ENCODE assay signal across 26 cellular contexts in the genomic region with DNA sequence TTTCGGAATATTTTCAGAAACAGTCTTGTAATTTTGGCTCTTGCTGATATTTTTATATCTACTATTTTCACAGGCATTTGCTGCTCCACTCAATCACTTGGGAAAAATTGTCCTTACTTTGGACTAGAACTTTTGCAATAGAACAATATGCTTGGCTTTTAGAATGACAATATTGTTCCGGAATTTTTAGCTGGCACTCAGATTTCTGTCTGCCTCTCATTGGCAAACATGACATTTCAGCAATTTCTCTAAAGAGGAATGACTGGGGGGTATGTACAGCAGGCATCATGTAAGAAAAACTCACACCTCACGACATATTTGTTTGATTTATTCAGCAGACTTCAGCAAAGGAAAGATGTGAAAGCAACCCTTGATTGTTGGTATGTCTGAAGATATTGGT.
"Had no signal": no experiment of that assay in that cellular context is flagged by ENCODE, and none has a peak within 500 bp of the region (broad histone marks: within the 10 kb centered on the region; RNA-seq: fewer than 3 reads in every experiment).

No MANE protein-coding gene starts in this region.

- H3K27ac ChIP-seq: esophagus muscularis mucosa, foreskin keratinocyte, gastroesophageal sphincter, lower lobe of right lung, pancreas, suprapubic skin, transverse colon, vagina had no signal

- H3K36me3 ChIP-seq: esophagus muscularis mucosa, gastroesophageal sphincter, lower lobe of right lung, pancreas, right lobe of liver, suprapubic skin, transverse colon, vagina had no signal

- ATAC-seq: foreskin keratinocyte; gastroesophageal sphincter; left colon; left ventricle myocardium superior; lower lobe of right lung; natural killer cell; pancreas; right lobe of liver; stimulated activated naive CD8-positive, alpha-beta T cell treated with anti-CD3 and anti-CD28 coated beads, Interleukin-15, amount 100 ng/mL, for 72 hours had no signal

- H3K27me3 ChIP-seq: esophagus muscularis mucosa, foreskin keratinocyte, gastroesophageal sphincter, pancreas, right lobe of liver, suprapubic skin, transverse colon, vagina had no signal

- H3K4me1 ChIP-seq: esophagus muscularis mucosa, foreskin keratinocyte, gastroesophageal sphincter, lower lobe of right lung, pancreas, right lobe of liver, suprapubic skin, transverse colon, vagina had no signal

- DNase-seq: effector memory CD4-positive, alpha-beta T cell; foreskin keratinocyte; glutamatergic neuron; hypothalamus; immature natural killer cell; islet precursor cell; kidney glomerular epithelial cell; left colon; left ventricle myocardium superior; lower lobe of right lung; natural killer cell; occipital lobe; pancreas; right lobe of liver; stimulated activated CD4-positive, alpha-beta T cell treated with anti-CD3 and anti-CD28 coated beads, Interleukin-12 subunit alpha, Interleukin-12 subunit beta, amount 100 ng/mL, for 4 hours; stimulated activated CD4-positive, alpha-beta T cell treated with anti-CD3 and anti-CD28 coated beads, Interleukin-1b, Interleukin-23, amount 100 ng/mL, for 48 hours; stimulated activated CD4-positive, alpha-beta T cell treated with anti-CD3 and anti-CD28 coated beads, Interleukin-4, amount 100 ng/mL, for 1 hour; stimulated activated CD8-positive, alpha-beta memory T cell treated with anti-CD3 and anti-CD28 coated beads, Interleukin-4, amount 100 ng/mL, for 48 hours; stimulated activated naive CD4-positive, alpha-beta T cell; stimulated activated naive CD8-positive, alpha-beta T cell treated with anti-CD3 and anti-CD28 coated beads, Interleukin-15, amount 100 ng/mL, for 72 hours; transverse colon had no signal

- H3K4me2 ChIP-seq: smooth muscle cell had no signal

- H3K9me3 ChIP-seq: esophagus muscularis mucosa, gastroesophageal sphincter, lower lobe of right lung, pancreas, right lobe of liver, suprapubic skin, transverse colon, vagina had no signal

- H3K4me3 ChIP-seq: esophagus muscularis mucosa, gastroesophageal sphincter, lower lobe of right lung, pancreas, right lobe of liver, smooth muscle cell, suprapubic skin, transverse colon, vagina had no signal
